10 cellular contexts compared by ENCODE assay signal in the genomic region with DNA sequence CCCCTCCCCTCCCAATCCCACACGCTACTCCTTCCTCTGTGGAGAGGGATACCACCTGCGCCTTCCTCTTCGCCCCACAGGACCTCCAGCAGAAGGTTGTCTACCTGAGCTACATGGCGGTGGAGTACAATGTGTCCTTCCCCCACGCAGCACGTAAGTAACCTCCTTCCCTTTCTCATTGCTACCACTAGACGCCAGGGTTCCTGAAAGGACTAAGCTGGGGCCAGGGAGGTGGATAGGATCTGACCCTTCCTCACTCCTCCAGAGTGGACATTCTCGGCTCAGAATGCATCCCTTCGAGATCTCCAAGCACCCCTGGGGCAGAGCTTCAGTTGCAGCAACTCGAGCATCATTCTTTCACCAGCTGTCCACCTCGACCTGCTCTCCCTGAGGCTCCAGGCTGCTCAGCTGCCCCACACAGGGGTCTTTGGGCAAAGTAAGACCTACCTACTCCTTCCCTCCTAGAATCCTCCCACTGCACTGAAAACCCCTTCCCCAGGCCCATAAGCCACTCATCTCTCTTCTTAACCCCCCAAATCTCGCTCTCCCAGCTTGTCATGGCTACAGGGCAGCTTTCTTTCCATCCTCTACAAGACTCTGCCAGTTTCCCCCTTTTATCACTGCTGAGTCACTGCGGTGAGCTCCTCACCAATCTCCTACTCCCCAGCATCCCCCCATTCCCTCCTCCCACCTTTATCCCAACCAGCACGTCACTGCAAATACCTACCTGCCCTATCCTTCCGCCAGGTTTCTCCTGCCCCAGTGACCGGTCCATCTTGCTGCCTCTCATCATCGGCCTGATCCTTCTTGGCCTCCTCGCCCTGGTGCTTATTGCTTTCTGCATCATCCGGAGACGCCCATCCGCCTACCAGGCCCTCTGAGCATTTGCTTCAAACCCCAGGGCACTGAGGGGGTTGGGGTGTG. TPM values are rescaled to one million over a fixed set of nuclear protein-coding genes. Genes with fewer than 3 reads are reported as not detected.
A peak's percentile ranks its signal among the peaks of the same experiment; 100 is the strongest.
DNase-seq lines count a peak whose midpoint lies in the region; ATAC-seq, FAIRE-seq and TF ChIP-seq lines count a peak whose summit lies in the region.
"Had no signal": no experiment of that assay in that cellular context is flagged by ENCODE, and none has a peak within 500 bp of the region (broad histone marks: within the 10 kb centered on the region; RNA-seq: fewer than 3 reads in every experiment).

No MANE protein-coding gene starts in this region.

- peaks cover 61% of the 10 kb centered on the region for H3K36me3 Mint-ChIP-seq in stimulated activated memory B cell treated with anti-CD40 and anti-IgM and Interleukin-4, amounts not matched to agents 10 μg/mL and 1 μg/mL and 100 μg/mL, for 72 hours

- H2BK5ac ChIP-seq in trophoblast cell (ENCODE audit: low read depth, low read length, poor library complexity), result no peak overlapping the region

- FAIRE-seq in frontal cortex (lab: Jason Lieb, UNC), result no peak
- FAIRE-seq: A204.1 had no signal

- no peak overlapping the region for H2AK5ac ChIP-seq in trophoblast cell (ENCODE audit: low read length)

- H3K27ac Mint-ChIP-seq in stimulated activated memory B cell treated with anti-CD40 and anti-IgM and Interleukin-4, amounts not matched to agents 10 μg/mL and 1 μg/mL and 100 μg/mL, for 72 hours, result peak overlapping the region; percentile 96

- H3K9ac ChIP-seq in trophoblast cell (ENCODE audit: low read length), result no peak overlapping the region

- DNase-seq in NCI-H82 (lab: John Stamatoyannopoulos, UW) (peak; percentile 51), NCI-H82 treated with DMSO at 0.1 percent for 48 hours (lab: John Stamatoyannopoulos, UW; ENCODE audit: unreplicated experiment) (no peak), WERI-Rb-1 (peak; percentile 3), trophoblast cell (no peak), NCI-H2227 (lab: John Stamatoyannopoulos, UW; ENCODE audit: unreplicated experiment) (no peak), frontal cortex (ENCODE audit: low spot score in 2 of 2) (no peak)
- DNase-seq: SJCRH30 had no signal

- no peak overlapping the region for H3K4ac ChIP-seq in trophoblast cell (ENCODE audit: low read depth, low read length)

- H3K27ac ChIP-seq in WERI-Rb-1 (no peak overlapping the region), gastroesophageal sphincter (peak overlapping the region in 3 of 4 donors; percentile 92 to 95 (median 94)), trophoblast cell (ENCODE audit: low read depth, low read length) (no peak overlapping the region)
- H3K27ac ChIP-seq: SJCRH30 had no signal

- H3K9me3 ChIP-seq in WERI-Rb-1 (ENCODE audit: severe bottlenecking) (peaks cover 5% of the 10 kb centered on the region), gastroesophageal sphincter (no peaks in the 10 kb centered on the region), trophoblast cell (ENCODE audit: insufficient read depth, low read depth, low read length) (peaks cover 2% of the 10 kb centered on the region)
- H3K9me3 ChIP-seq: SJCRH30 had no signal

- no peak for TF ChIP-seq POLR2A in gastroesophageal sphincter (IDR thresholded peaks at IDR 0.05)

- no peak overlapping the region for H4K91ac ChIP-seq in trophoblast cell (ENCODE audit: low read depth, low read length)

- H2AFZ ChIP-seq in trophoblast cell (ENCODE audit: insufficient read depth, low read length, poor library complexity), result no peak overlapping the region

- H3K4me3 ChIP-seq in WERI-Rb-1 (ENCODE audit: low read depth, low read length), result no peak overlapping the region
- peak overlapping the region in 1 of 2 donors; percentile 64 for H3K4me3 ChIP-seq in gastroesophageal sphincter
- H3K4me3 ChIP-seq in trophoblast cell (ENCODE audit: low read depth, low read length), result no peak overlapping the region
- H3K4me3 ChIP-seq: SJCRH30 had no signal

- no peak overlapping the region for H3K14ac ChIP-seq in trophoblast cell (ENCODE audit: low read length)

- H3K9me3 Mint-ChIP-seq in stimulated activated memory B cell treated with anti-CD40 and anti-IgM and Interleukin-4, amounts not matched to agents 10 μg/mL and 1 μg/mL and 100 μg/mL, for 72 hours, result no peaks in the 10 kb centered on the region

- peak overlapping the region; percentile 14 for H3K4me3 Mint-ChIP-seq in stimulated activated memory B cell treated with anti-CD40 and anti-IgM and Interleukin-4, amounts not matched to agents 10 μg/mL and 1 μg/mL and 100 μg/mL, for 72 hours

- no peak for ATAC-seq in gastroesophageal sphincter
- ATAC-seq in stimulated activated memory B cell treated with anti-CD40 and anti-IgM and Interleukin-4, amounts not matched to agents 10 μg/mL and 1 μg/mL and 100 μg/mL, for 72 hours, result no peak

- no peak overlapping the region for H4K8ac ChIP-seq in trophoblast cell (ENCODE audit: low read depth, low read length)

- H3K79me2 ChIP-seq in trophoblast cell (ENCODE audit: control insufficient read depth, insufficient read depth, low read length, poor library complexity), result peaks cover 8% of the 10 kb centered on the region

- H3K27me3 Mint-ChIP-seq in stimulated activated memory B cell treated with anti-CD40 and anti-IgM and Interleukin-4, amounts not matched to agents 10 μg/mL and 1 μg/mL and 100 μg/mL, for 72 hours, result no peaks in the 10 kb centered on the region

- H3K4me1 Mint-ChIP-seq in stimulated activated memory B cell treated with anti-CD40 and anti-IgM and Interleukin-4, amounts not matched to agents 10 μg/mL and 1 μg/mL and 100 μg/mL, for 72 hours, result peaks cover 82% of the 10 kb centered on the region

- no peak overlapping the region for H3K4me2 ChIP-seq in trophoblast cell (ENCODE audit: low read length)

- no peak overlapping the region for H2BK12ac ChIP-seq in trophoblast cell (ENCODE audit: low read length)

- TF ChIP-seq EP300 in gastroesophageal sphincter (IDR thresholded peaks at IDR 0.05), result no peak

- H3K27me3 ChIP-seq in WERI-Rb-1 (ENCODE audit: insufficient read depth, low read depth, severe bottlenecking) (no peaks in the 10 kb centered on the region), gastroesophageal sphincter (no peaks in the 10 kb centered on the region), trophoblast cell (ENCODE audit: insufficient read depth, low read length) (no peaks in the 10 kb centered on the region)
- H3K27me3 ChIP-seq: SJCRH30 had no signal

- no peak overlapping the region for H3K18ac ChIP-seq in trophoblast cell (ENCODE audit: low read length)

- no peak overlapping the region for H2BK120ac ChIP-seq in trophoblast cell (ENCODE audit: insufficient read depth, low read length, poor library complexity)

- peaks cover 16% of the 10 kb centered on the region for H3K79me1 ChIP-seq in trophoblast cell (ENCODE audit: low read length)

- no peak overlapping the region for H3K23ac ChIP-seq in trophoblast cell (ENCODE audit: low read length)

- H3K4me1 ChIP-seq in gastroesophageal sphincter, result peaks cover 2 to 92% (median 32%) of the 10 kb centered on the region in 3 donors
- peaks cover 11 to 13% of the 10 kb centered on the region in 2 experiments for H3K4me1 ChIP-seq in trophoblast cell (ENCODE audit: control insufficient read depth in 1 of 2, insufficient read depth in 2 of 2, low read length in 2 of 2)

- peaks cover 53% of the 10 kb centered on the region for H3K36me3 ChIP-seq in WERI-Rb-1
- H3K36me3 ChIP-seq in gastroesophageal sphincter, result peaks cover 0 to 34% of the 10 kb centered on the region in 2 donors
- peaks cover 21 to 39% of the 10 kb centered on the region in 2 experiments for H3K36me3 ChIP-seq in trophoblast cell (ENCODE audit: control insufficient read depth in 1 of 2, insufficient read depth in 2 of 2, low read length in 2 of 2)

- H4K12ac ChIP-seq in trophoblast cell (ENCODE audit: low read depth, low read length), result no peak overlapping the region

- TF ChIP-seq CTCF in WERI-Rb-1 (IDR thresholded peaks at IDR 0.05; ENCODE audit: low read depth, low read length) (no peak), gastroesophageal sphincter (IDR thresholded peaks at IDR 0.05) (no peak)

- 73 to 74% methylated on average over 13 to 15 of the region's 21 CpGs for WGBS in gastroesophageal sphincter (ENCODE audit: low coverage in 1 of 2), 2 donors
- no CpG with 5 or more reads among the region's 21 CpGs for WGBS in trophoblast cell (ENCODE audit: extremely low coverage, insufficient coverage, insufficient read length)

RNA-seq across cellular contexts. Expression of a gene that starts 1.5 kb away (rescaled TPM):
- 10 to 100 TPM in 3 of 4 donors, 1 to 10 TPM in 1; 7.9 to 83.1 (median 46.1) TPM for total RNA-seq in gastroesophageal sphincter
- 1.4 and 1.5 TPM in 2 replicates for polyA plus RNA-seq in trophoblast cell (2013)
- 1.2 TPM for total RNA-seq in frontal cortex

RNA-seq across cellular contexts. Expression of a gene that starts 2.8 kb away (rescaled TPM):
- total RNA-seq in gastroesophageal sphincter, result 10 to 100 TPM; 38.1 to 66.5 (median 51.2) TPM
- 91.5 and 95.4 TPM in 2 replicates for polyA plus RNA-seq in trophoblast cell (2013)
- 35.1 TPM for total RNA-seq in frontal cortex

RNA-seq across cellular contexts. Expression of a gene that starts 9.0 kb away (rescaled TPM):
- 1 to 10 TPM; 5.1 to 9.0 (median 5.9) TPM for total RNA-seq in gastroesophageal sphincter
- 11.2 and 11.6 TPM in 2 replicates for polyA plus RNA-seq in trophoblast cell (2013)
- 1.2 TPM for total RNA-seq in frontal cortex

RNA-seq across cellular contexts. Expression of a gene that starts 19.2 kb away (rescaled TPM):
- total RNA-seq in gastroesophageal sphincter (10 to 100 TPM; 68.3 to 94.7 (median 79.6) TPM), frontal cortex (102 TPM)
- polyA plus RNA-seq in trophoblast cell (2013), result 35.5 and 36.6 TPM in 2 replicates

RNA-seq across cellular contexts. Expression of a gene that starts 22.3 kb away (rescaled TPM):
- total RNA-seq in gastroesophageal sphincter, result 10 to 100 TPM; 14.5 to 47.1 (median 27.2) TPM
- 0.49 and 0.62 TPM in 2 replicates for polyA plus RNA-seq in trophoblast cell (2013)
- 1.2 TPM for total RNA-seq in frontal cortex

Comparison
In these comparisons a context has a peak if more than half of its experiments do, and no peak if none do; other contexts are left out.
1. DNase-seq: peak in NCI-H82 (single experiment) and WERI-Rb-1 (single experiment); none in NCI-H82 treated with DMSO at 0.1 percent for 48 hours (single experiment), trophoblast cell (0 of 2), NCI-H2227 (single experiment) and frontal cortex (0 of 2).
2. H3K27ac ChIP-seq: peak in gastroesophageal sphincter (3 of 4); none in WERI-Rb-1 (single experiment) and trophoblast cell (single experiment).